In the genomic region with DNA sequence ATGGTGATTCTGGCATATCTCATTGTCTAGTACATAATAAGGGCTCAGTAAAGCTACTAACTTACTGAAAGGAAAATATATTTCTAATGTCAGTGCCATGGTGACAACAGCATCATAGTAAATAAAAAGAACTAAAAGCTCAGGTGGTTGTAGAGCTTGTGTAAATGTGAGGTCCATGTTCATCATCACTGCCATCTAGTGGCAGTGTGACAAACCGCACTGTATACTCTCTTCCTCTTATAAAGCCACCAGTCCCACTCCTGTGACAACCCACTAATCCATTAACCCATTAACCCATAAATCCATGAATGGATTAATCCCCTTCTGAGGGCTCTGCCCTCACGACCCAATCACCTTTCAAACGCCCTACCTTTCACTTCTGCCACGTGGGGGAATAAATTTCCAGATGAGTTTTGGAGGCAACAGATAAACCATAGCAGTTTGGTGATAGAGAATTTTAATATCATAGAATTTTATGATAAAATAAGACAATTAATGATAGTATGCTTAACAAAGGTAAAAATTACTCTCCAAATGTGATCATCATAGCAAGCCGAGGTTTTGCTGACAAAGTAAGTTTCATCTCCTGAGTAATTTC, we compare ENCODE assay signal across 8 cellular contexts.
DNase-seq lines count a peak whose midpoint lies in the region; ATAC-seq and TF ChIP-seq lines count a peak whose summit lies in the region.

No MANE protein-coding gene starts in this region.

- no peak overlapping the region for H3K27ac ChIP-seq in DND-41 (ENCODE audit: low read length)
- H3K27ac ChIP-seq in prostate gland, result no peak overlapping the region

- H2AFZ ChIP-seq in DND-41 (ENCODE audit: low read depth, low read length), result no peak overlapping the region

- no peak overlapping the region for H3K4me3 ChIP-seq in DND-41 (ENCODE audit: low read depth in 1 of 2, low read length in 2 of 2)
- no peak overlapping the region for H3K4me3 ChIP-seq in prostate gland

- intact Hi-C loops in prostate gland (cut with DNase I), result loop anchor here (10.0 kb wide), 1 partner anchor 216 kb away; no protein-coding TSS in a partner anchor

- no peaks in the 10 kb centered on the region for H3K79me2 ChIP-seq in DND-41 (ENCODE audit: insufficient read depth, low read length)

- no peaks in the 10 kb centered on the region for H3K27me3 ChIP-seq in DND-41 (ENCODE audit: insufficient read depth, low read length, poor library complexity)
- no peaks in the 10 kb centered on the region for H3K27me3 ChIP-seq in prostate gland (replicated peaks; ENCODE audit: insufficient read depth)

- no peak overlapping the region for H3K27ac Mint-ChIP-seq in glutamatergic neuron (ENCODE audit: unreplicated experiment)

- H3K4me1 ChIP-seq in DND-41 (ENCODE audit: insufficient read depth, low read length) (no peaks in the 10 kb centered on the region), prostate gland (replicated peaks) (no peaks in the 10 kb centered on the region)

- no peak overlapping the region for H3K4me2 ChIP-seq in DND-41 (ENCODE audit: insufficient read depth, low read length)

- peak; percentile 91 for ATAC-seq in DND-41 (ENCODE audit: insufficient read depth, low read depth)
- ATAC-seq in GM19452 (IDR thresholded peaks at IDR 0.05; ENCODE audit: unreplicated experiment), result peak; percentile 94
- peak; percentile 81 for ATAC-seq in HG03439 (IDR thresholded peaks at IDR 0.05; ENCODE audit: unreplicated experiment)

- peaks cover 7% of the 10 kb centered on the region for H3K27me3 Mint-ChIP-seq in glutamatergic neuron (ENCODE audit: unreplicated experiment)

- H3K9me3 ChIP-seq in DND-41 (ENCODE audit: insufficient read depth, low read length, severe bottlenecking) (no peaks in the 10 kb centered on the region), prostate gland (no peaks in the 10 kb centered on the region)

- no peak overlapping the region for H3K9ac ChIP-seq in DND-41 (ENCODE audit: low read depth, low read length)

- no peaks in the 10 kb centered on the region for H4K20me1 ChIP-seq in DND-41 (ENCODE audit: insufficient read depth, low read length)

- no peak overlapping the region for H3K4me3 Mint-ChIP-seq in glutamatergic neuron (ENCODE audit: unreplicated experiment)

- WGBS in prostate gland, result 17% methylated on average over 5 of the region's 5 CpGs

- no peak for TF ChIP-seq POLR2A in prostate gland (IDR thresholded peaks at IDR 0.05)

- peaks cover 2% of the 10 kb centered on the region for H3K9me3 Mint-ChIP-seq in glutamatergic neuron (ENCODE audit: unreplicated experiment)

- H3K36me3 Mint-ChIP-seq in glutamatergic neuron (ENCODE audit: unreplicated experiment), result no peaks in the 10 kb centered on the region

- TF ChIP-seq CTCF in DND-41 (IDR thresholded peaks at IDR 0.05; ENCODE audit: borderline replicate concordance, extremely low read depth, low read length, poor library complexity, severe bottlenecking) (peak; percentile 90), glutamatergic neuron (IDR thresholded peaks at IDR 0.05; ENCODE audit: partially characterized antibody, unreplicated experiment) (peak; percentile 76), prostate gland (IDR thresholded peaks at IDR 0.05) (peak; percentile 72 to 77 (median 74))

- H3K36me3 ChIP-seq in DND-41 (ENCODE audit: insufficient read depth, low read length) (no peaks in the 10 kb centered on the region), prostate gland (no peaks in the 10 kb centered on the region)

- DNase-seq in DND-41 (peak; percentile 43), NCI-H774 (lab: John Stamatoyannopoulos, UW) (peak; percentile 36), glutamatergic neuron (peak; percentile 49), prostate gland (ENCODE audit: low spot score) (peak; percentile 33), middle frontal gyrus (ENCODE audit: extremely low spot score, low spot score) (no peak)
- DNase-seq in activated T-cell treated with anti-CD3 and anti-CD28 coated beads, Interleukin-2, amount 50 U/mL, for 48 hours, result peak; percentile 26 to 39

- peaks cover 12% of the 10 kb centered on the region for H3K4me1 Mint-ChIP-seq in glutamatergic neuron (ENCODE audit: low read depth, unreplicated experiment)
